Comparison of ENCODE assay signal across 9 cellular contexts in the genomic region with DNA sequence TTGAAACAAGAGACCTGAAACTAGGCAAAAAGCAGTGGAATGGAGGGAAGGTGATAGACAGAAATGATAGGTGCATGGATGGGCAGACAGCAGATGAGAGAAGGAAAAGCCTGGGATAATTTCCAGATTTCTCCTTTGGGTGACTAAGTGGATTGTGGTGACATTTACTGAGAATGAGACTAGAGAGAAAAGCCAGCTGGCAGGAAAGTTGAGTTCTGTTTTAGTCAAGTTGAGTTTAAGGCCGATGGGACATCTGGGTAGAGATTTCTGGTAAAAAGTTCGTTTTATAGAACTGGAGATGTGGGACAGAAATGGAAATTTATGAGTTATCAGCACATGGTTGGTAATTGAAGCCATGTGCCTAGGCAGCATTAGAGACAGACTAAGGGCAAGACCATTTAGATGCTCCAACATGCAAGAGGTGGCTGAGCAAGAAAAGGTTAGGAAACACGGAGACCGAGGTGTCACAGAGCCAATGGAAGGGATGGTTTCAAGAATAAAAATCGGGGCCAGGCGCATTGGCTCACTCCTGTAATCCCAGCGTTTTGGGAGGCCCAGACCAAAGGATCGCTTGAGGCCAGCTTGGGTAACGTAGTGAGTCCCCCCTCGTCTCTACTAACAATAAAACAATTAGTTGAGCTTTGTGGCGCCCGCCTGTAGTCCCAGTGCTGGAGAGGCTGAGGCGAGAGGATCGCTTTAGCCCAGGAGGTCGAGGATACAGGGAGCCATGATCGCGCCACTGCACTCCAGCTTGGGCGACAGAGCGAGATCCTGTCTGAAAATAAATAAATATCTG. TPM values are rescaled to one million over a fixed set of nuclear protein-coding genes. Genes with fewer than 3 reads are reported as not detected.
DNase-seq lines count a peak whose midpoint lies in the region; ATAC-seq and TF ChIP-seq lines count a peak whose summit lies in the region.
"Had no signal": no experiment of that assay in that cellular context is flagged by ENCODE, and none has a peak within 500 bp of the region (broad histone marks: within the 10 kb centered on the region; RNA-seq: fewer than 3 reads in every experiment).

No MANE protein-coding gene starts in this region.

- intact Hi-C loops in esophagus squamous epithelium (cut with DNase I) (no loop called here), sigmoid colon (cut with DNase I) (no loop called here)

- H3K4me3 ChIP-seq in esophagus squamous epithelium: peak overlapping the region in 3 of 4 donors; percentile 70 to 82 (median 77)
- peak overlapping the region; percentile 71 to 89 (median 86) for H3K4me3 ChIP-seq in sigmoid colon

- CTCF ChIA-PET in RWPE1 (lab: Yijun Ruan, JAX): no interaction called here

- TF ChIP-seq POLR2A in esophagus squamous epithelium (IDR thresholded peaks at IDR 0.05) (no peak), sigmoid colon (IDR thresholded peaks at IDR 0.05) (no peak)

- H3K27me3 ChIP-seq in esophagus squamous epithelium: no peaks in the 10 kb centered on the region
- no peaks in the 10 kb centered on the region for H3K27me3 ChIP-seq in sigmoid colon
- H3K27me3 ChIP-seq: MG63 had no signal

- peak; percentile 67 for DNase-seq in EH (ENCODE audit: low read depth)
- no peak for DNase-seq in RWPE1 (ENCODE audit: low spot score)
- DNase-seq in esophagus squamous epithelium (lab: John Stamatoyannopoulos, UW): no peak
- no peak for DNase-seq in sigmoid colon
- no peak for DNase-seq in stimulated activated naive CD4-positive, alpha-beta T cell treated with Interleukin-2 at 50 U/mL for 16 hours (lab: John Stamatoyannopoulos, UW)
- no peak for DNase-seq in DMS53 treated with DMSO at 0.1 percent for 48 hours (lab: John Stamatoyannopoulos, UW; ENCODE audit: unreplicated experiment)
- DNase-seq: MG63 had no signal

- no peak for TF ChIP-seq CTCF in RWPE1 (conservative IDR thresholded peaks at IDR 0.05; ENCODE audit: low read depth)
- TF ChIP-seq CTCF in esophagus squamous epithelium (IDR thresholded peaks at IDR 0.05): no peak
- no peak for TF ChIP-seq CTCF in sigmoid colon (IDR thresholded peaks at IDR 0.05)

- no peak for TF ChIP-seq EP300 in sigmoid colon (IDR thresholded peaks at IDR 0.05)

- H3K4me1 ChIP-seq in esophagus squamous epithelium: peaks cover 0 to 26% (median 5%) of the 10 kb centered on the region in 3 donors
- H3K4me1 ChIP-seq in sigmoid colon: peaks cover 0 to 19% (median 12%) of the 10 kb centered on the region in 4 donors

- POLR2A ChIA-PET in RWPE1 (lab: Yijun Ruan, JAX; ENCODE audit: low non-redundant PET): no interaction called here

- H3K9me3 ChIP-seq in esophagus squamous epithelium (peaks cover 0 to 7% (median 0%) of the 10 kb centered on the region in 3 donors), sigmoid colon (peaks cover 0 to 4% (median 0%) of the 10 kb centered on the region in 4 donors)

- no peaks in the 10 kb centered on the region for H3K36me3 ChIP-seq in esophagus squamous epithelium
- no peaks in the 10 kb centered on the region for H3K36me3 ChIP-seq in sigmoid colon
- H3K36me3 ChIP-seq: MG63 had no signal

- ATAC-seq in HG03135 (IDR thresholded peaks at IDR 0.05; ENCODE audit: unreplicated experiment): no peak
- ATAC-seq in HG02840 (IDR thresholded peaks at IDR 0.05; ENCODE audit: low FRiP score, unreplicated experiment): no peak

- H3K27ac ChIP-seq in RWPE1 (peak overlapping the region; percentile 98), esophagus squamous epithelium (peak overlapping the region; percentile 93 to 98 (median 96)), sigmoid colon (peak overlapping the region; percentile 95 to 99 (median 99))

- 87 to 89% methylated on average over 19 of the region's 19 CpGs for WGBS in esophagus squamous epithelium, 2 donors
- 88 to 92% methylated on average over 19 of the region's 19 CpGs for WGBS in sigmoid colon, 2 donors

RNA-seq across cellular contexts. Expression of gene DGKH, which starts 9.6 kb away (rescaled TPM):
- 10 to 100 TPM in 2 of 4 donors, 1 to 10 TPM in 2; 5.7 to 24.0 (median 15.0) TPM for total RNA-seq in esophagus squamous epithelium
- 10 to 100 TPM; 13.9 to 23.3 (median 17.0) TPM for total RNA-seq in sigmoid colon
- 1 to 10 TPM; 1.2 to 3.5 (median 1.4) TPM for polyA plus RNA-seq in sigmoid colon
